ENCODE assay signal across 8 cellular contexts in genomic region chr3:23916152-23916885, GRCh38. TPM values are rescaled to one million over a fixed set of nuclear protein-coding genes. Genes with fewer than 3 reads are reported as not detected.
DNase-seq lines count a peak whose midpoint lies in the region; ATAC-seq and TF ChIP-seq lines count a peak whose summit lies in the region.

No MANE protein-coding gene starts in this region.

- no peak for TF ChIP-seq EP300 in transverse colon (IDR thresholded peaks at IDR 0.05; ENCODE audit: low read depth)

- in situ Hi-C loops in transverse colon (cut with MboI; ENCODE audit: low pct_ligation_motif_present in 1 of 4, low pct_unique_long_range_greater_than_20kb in 1 of 4, low sequenced_read_pairs in 3 of 4), result no loop called here

- H3K27me3 ChIP-seq in GM06990 (replicated peaks; ENCODE audit: control insufficient read depth, insufficient read depth, low read length) (no peaks in the 10 kb centered on the region), HUES6 (ENCODE audit: control insufficient read depth, insufficient read depth, low read length) (no peaks in the 10 kb centered on the region), transverse colon (no peaks in the 10 kb centered on the region)

- DNase-seq in GM06990 (ENCODE audit: extremely low read depth, insufficient read length) (no peak), cardiac fibroblast (ENCODE audit: low read depth in 2 of 2) (peak in 1 of 2 donors; percentile 3), medulla oblongata (ENCODE audit: extremely low spot score) (peak; percentile 33), transverse colon (no peak), islet precursor cell (no peak), cortex of kidney (lab: John Stamatoyannopoulos, UW) (no peak)

- H3K4me1 ChIP-seq in HUES6 (ENCODE audit: control insufficient read depth, insufficient read depth, low read length) (peaks cover 11% of the 10 kb centered on the region), transverse colon (peaks cover 12 to 55% (median 25%) of the 10 kb centered on the region in 4 donors)

- H3K27ac ChIP-seq in HUES6 (ENCODE audit: low read depth, low read length) (peak overlapping the region; percentile 74; the same call in 1 of the 2 replicates), transverse colon (peak overlapping the region; percentile 93 to 97 (median 94))

- peak; percentile 46 for ATAC-seq in GM21529 (IDR thresholded peaks at IDR 0.05; ENCODE audit: unreplicated experiment)

- TF ChIP-seq CTCF in GM06990 (IDR thresholded peaks at IDR 0.05; ENCODE audit: insufficient read depth, low read length, poor library complexity, severe bottlenecking) (no peak), cardiac fibroblast (IDR thresholded peaks at IDR 0.05; ENCODE audit: low read depth, low read length) (no peak), transverse colon (IDR thresholded peaks at IDR 0.05) (no peak)

- H3K4me3 ChIP-seq in GM06990 (replicated peaks; ENCODE audit: low read depth, low read length) (peak overlapping the region; percentile 98), HUES6 (ENCODE audit: low read depth, low read length) (peak overlapping the region; percentile 90), cardiac fibroblast (replicated peaks in 1 of 2; ENCODE audit: low read depth in 2 of 2, low read length in 2 of 2) (peak overlapping the region; percentile 95 to 96), transverse colon (peak overlapping the region; percentile 70 to 97 (median 72))

- WGBS in transverse colon (ENCODE audit: low coverage in 1 of 2), 2 donors, result 4 to 23% methylated on average over 6 to 22 of the region's 48 CpGs

- TF ChIP-seq POLR2A in transverse colon (IDR thresholded peaks at IDR 0.05), result no peak

- peaks cover 7% of the 10 kb centered on the region for H3K36me3 ChIP-seq in GM06990 (ENCODE audit: control insufficient read depth, insufficient read depth, low read length)
- peaks cover 36% of the 10 kb centered on the region for H3K36me3 ChIP-seq in HUES6 (ENCODE audit: control insufficient read depth, insufficient read depth, low read length)
- peaks cover 0 to 15% (median 0%) of the 10 kb centered on the region in 4 donors for H3K36me3 ChIP-seq in transverse colon

- H3K9me3 ChIP-seq in HUES6 (ENCODE audit: control insufficient read depth, insufficient read depth, low read depth, low read length) (no peaks in the 10 kb centered on the region), transverse colon (no peaks in the 10 kb centered on the region)

- H3K9ac ChIP-seq in HUES6 (ENCODE audit: low read length), result peak overlapping the region; percentile 97

- intact Hi-C loops in transverse colon (cut with DNase I; ENCODE audit: low total_unique reads), result no loop called here

RNA-seq across cellular contexts. Expression of gene NKIRAS1, which starts 0.5 kb away (rescaled TPM):
- total RNA-seq in transverse colon, result 10 to 100 TPM in 2 of 4 donors, 1 to 10 TPM in 2; 3.2 to 13.8 (median 8.9) TPM

RNA-seq across cellular contexts. Expression of gene RPL15, which starts 0.6 kb away (rescaled TPM):
- 1,000 to 10,000 TPM in 2 of 4 donors, 100 to 1,000 TPM in 2; 443 to 1,500 (median 1,074) TPM for total RNA-seq in transverse colon

RNA-seq across cellular contexts. Expression of gene NR1D2, which starts 28.8 kb away (rescaled TPM):
- total RNA-seq in transverse colon, result 10 to 100 TPM; 21.9 to 34.8 (median 26.9) TPM
